ENCODE assay signal across 9 cellular contexts in the genomic region with DNA sequence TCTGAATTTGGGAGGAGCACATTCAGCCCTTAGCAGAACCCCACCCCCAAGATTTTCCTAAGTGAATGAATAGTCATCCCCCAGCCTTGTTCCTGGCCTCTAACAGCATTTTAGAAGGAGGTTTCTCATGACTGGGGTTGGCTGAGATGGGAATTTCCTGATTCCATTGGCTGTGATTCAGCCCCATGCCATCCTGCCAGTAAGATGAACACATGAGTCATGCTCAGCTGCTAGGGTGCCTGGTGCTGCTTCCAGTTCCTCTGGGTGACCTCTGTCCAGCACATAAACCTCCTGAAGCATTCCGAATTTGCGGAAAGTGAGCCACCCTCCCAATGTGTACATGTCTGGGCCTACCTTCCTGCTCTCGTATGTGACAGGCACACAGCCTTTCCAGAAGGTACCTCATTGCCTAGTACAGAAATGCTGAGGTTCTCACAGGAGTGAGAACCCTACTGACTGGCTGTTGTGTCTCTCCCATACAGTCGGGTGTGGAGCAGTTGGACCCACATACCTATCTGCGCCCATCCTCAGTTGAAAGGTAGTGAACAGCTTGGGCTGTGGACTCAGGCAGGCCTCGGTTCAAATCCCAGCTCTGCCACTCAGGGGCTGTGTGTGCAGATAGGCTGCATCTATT.
DNase-seq lines count a peak whose midpoint lies in the region; ATAC-seq and TF ChIP-seq lines count a peak whose summit lies in the region.
"Had no signal": no experiment of that assay in that cellular context is flagged by ENCODE, and none has a peak within 500 bp of the region (broad histone marks: within the 10 kb centered on the region; RNA-seq: fewer than 3 reads in every experiment).

No MANE protein-coding gene starts in this region.

- intact Hi-C loops in activated naive CD4-positive, alpha-beta T cell treated with anti-CD3 and anti-CD28 coated beads for 36 hours (cut with micrococcal nuclease), result loop anchor here (5.0 to 10.0 kb wide), 3 partner anchors 70 to 190 kb away; no protein-coding TSS in a partner anchor
- intact Hi-C loops in natural killer cell (cut with micrococcal nuclease), result no loop called here

- no peak overlapping the region for H3K27ac Mint-ChIP-seq in activated naive CD4-positive, alpha-beta T cell treated with anti-CD3 and anti-CD28 coated beads for 36 hours
- H3K27ac Mint-ChIP-seq in natural killer cell, result no peak overlapping the region

- CTCF ChIA-PET in HEK293 (lab: Yijun Ruan, JAX), result interaction anchor here (0.5 to 0.8 kb wide), 3 partner anchors 28 to 793 kb away, joined by 3 read pairs; no protein-coding TSS in a partner anchor
- CTCF ChIA-PET in activated naive CD4-positive, alpha-beta T cell treated with anti-CD3 and anti-CD28 coated beads for 36 hours (lab: Charles Lee), result interaction anchor here (1.2 kb wide), 1 partner anchor 56 kb away, joined by 4 read pairs; no protein-coding TSS in a partner anchor

- H2AFZ ChIP-seq in Karpas-422 (ENCODE audit: low read length), result no peak overlapping the region

- no peaks in the 10 kb centered on the region for H3K79me2 ChIP-seq in Karpas-422 (ENCODE audit: low read length)

- H3K36me3 Mint-ChIP-seq in activated naive CD4-positive, alpha-beta T cell treated with anti-CD3 and anti-CD28 coated beads for 36 hours (ENCODE audit: low read depth), result no peaks in the 10 kb centered on the region
- no peaks in the 10 kb centered on the region for H3K36me3 Mint-ChIP-seq in natural killer cell

- H3K9me3 Mint-ChIP-seq in activated naive CD4-positive, alpha-beta T cell treated with anti-CD3 and anti-CD28 coated beads for 36 hours, result no peaks in the 10 kb centered on the region
- no peaks in the 10 kb centered on the region for H3K9me3 Mint-ChIP-seq in natural killer cell

- H3K9me3 ChIP-seq in HEK293 (ENCODE audit: control insufficient read depth, insufficient read depth, low read depth, low read length), result no peaks in the 10 kb centered on the region
- H3K9me3 ChIP-seq in adipocyte (ENCODE audit: control insufficient read depth, low read length), result peaks cover 4% of the 10 kb centered on the region
- H3K9me3 ChIP-seq in Karpas-422 (ENCODE audit: low read length), result no peaks in the 10 kb centered on the region

- POLR2A ChIA-PET in HEK293 (lab: Yijun Ruan, JAX), result no interaction called here

- no peaks in the 10 kb centered on the region for H3K27me3 Mint-ChIP-seq in activated naive CD4-positive, alpha-beta T cell treated with anti-CD3 and anti-CD28 coated beads for 36 hours (ENCODE audit: low read depth)
- H3K27me3 Mint-ChIP-seq in natural killer cell (ENCODE audit: low read depth in 2 of 2), result no peaks in the 10 kb centered on the region

- no peak overlapping the region for H3K4me2 ChIP-seq in Karpas-422 (ENCODE audit: low read depth, low read length, poor library complexity, severe bottlenecking)

- no peaks in the 10 kb centered on the region for H3K9me2 ChIP-seq in Karpas-422 (replicated peaks; ENCODE audit: insufficient read depth, low read length)

- H3K4me1 ChIP-seq in HEK293 (ENCODE audit: control insufficient read depth, insufficient read depth, low read length), result 0 out of 2 replicates have a peak, but pooled peaks cover 1% of the 10 kb centered on the region
- H3K4me1 ChIP-seq in adipocyte (ENCODE audit: control insufficient read depth, insufficient read depth, low read length), result peaks cover 6% of the 10 kb centered on the region
- no peaks in the 10 kb centered on the region for H3K4me1 ChIP-seq in Karpas-422 (ENCODE audit: low read length)

- no peaks in the 10 kb centered on the region for H4K20me1 ChIP-seq in Karpas-422 (ENCODE audit: insufficient read depth, low read depth, low read length)

- H3K27me3 ChIP-seq in adipocyte (replicated peaks; ENCODE audit: control insufficient read depth, insufficient read depth, low read length) (peaks cover 5% of the 10 kb centered on the region), Karpas-422 (ENCODE audit: low read length) (no peaks in the 10 kb centered on the region)

- H3K27ac ChIP-seq in HEK293 (ENCODE audit: extremely low read depth, low read depth, low read length) (no peak overlapping the region), Karpas-422 (ENCODE audit: low read length) (no peak overlapping the region)

- ATAC-seq in HG03439 (IDR thresholded peaks at IDR 0.05; ENCODE audit: unreplicated experiment) (no peak), natural killer cell (no peak)

- DNase-seq in adipocyte (ENCODE audit: low read depth), result peak; percentile 94
- DNase-seq in glomerular visceral epithelial cell (ENCODE audit: extremely low spot score), result peak; percentile 87
- peak; percentile 90 for DNase-seq in skeletal muscle cell (ENCODE audit: low read depth)
- DNase-seq in activated naive CD4-positive, alpha-beta T cell treated with anti-CD3 and anti-CD28 coated beads for 36 hours, result no peak
- DNase-seq in Karpas-422, result no peak
- DNase-seq in natural killer cell, result no peak
- DNase-seq: stimulated activated CD4-positive, alpha-beta T cell treated with anti-CD3 and anti-CD28 coated beads, Interleukin-1b, Interleukin-23, amount 100 ng/mL, for 48 hours had no signal

- H3K9ac ChIP-seq in adipocyte (ENCODE audit: low read length), result no peak overlapping the region
- H3K9ac ChIP-seq in Karpas-422 (ENCODE audit: low read length), result no peak overlapping the region

- TF ChIP-seq CTCF in HEK293 (tag by site-specific recombination; IDR thresholded peaks at IDR 0.05) (no peak), natural killer cell (IDR thresholded peaks at IDR 0.05) (no peak)

- no peak overlapping the region for H3K4me3 Mint-ChIP-seq in activated naive CD4-positive, alpha-beta T cell treated with anti-CD3 and anti-CD28 coated beads for 36 hours
- H3K4me3 Mint-ChIP-seq in natural killer cell, result no peak overlapping the region

- peaks cover 17% of the 10 kb centered on the region for H3K4me1 Mint-ChIP-seq in activated naive CD4-positive, alpha-beta T cell treated with anti-CD3 and anti-CD28 coated beads for 36 hours (ENCODE audit: low read depth)
- peaks cover 56 to 67% of the 10 kb centered on the region in 2 donors for H3K4me1 Mint-ChIP-seq in natural killer cell

- H3K4me3 ChIP-seq in HEK293 (ENCODE audit: low read depth, low read length), result no peak overlapping the region
- H3K4me3 ChIP-seq in adipocyte (ENCODE audit: low read length), result no peak overlapping the region
- no peak overlapping the region for H3K4me3 ChIP-seq in skeletal muscle cell (ENCODE audit: low read depth, low read length)
- H3K4me3 ChIP-seq in Karpas-422 (ENCODE audit: low read length), result no peak overlapping the region

- H3K36me3 ChIP-seq in HEK293 (ENCODE audit: control insufficient read depth in 2 of 2, insufficient read depth in 1 of 2, low read length in 2 of 2) (no peaks in the 10 kb centered on the region), adipocyte (ENCODE audit: control insufficient read depth, insufficient read depth, low read length, severe bottlenecking) (no peaks in the 10 kb centered on the region), Karpas-422 (ENCODE audit: insufficient read depth, low read length) (no peaks in the 10 kb centered on the region)

TF ChIP-seq in HEK293, 187 proteins besides CTCF, POLR2A, EP300 and RAD21:
- TF ChIP-seq, protein P1, sequence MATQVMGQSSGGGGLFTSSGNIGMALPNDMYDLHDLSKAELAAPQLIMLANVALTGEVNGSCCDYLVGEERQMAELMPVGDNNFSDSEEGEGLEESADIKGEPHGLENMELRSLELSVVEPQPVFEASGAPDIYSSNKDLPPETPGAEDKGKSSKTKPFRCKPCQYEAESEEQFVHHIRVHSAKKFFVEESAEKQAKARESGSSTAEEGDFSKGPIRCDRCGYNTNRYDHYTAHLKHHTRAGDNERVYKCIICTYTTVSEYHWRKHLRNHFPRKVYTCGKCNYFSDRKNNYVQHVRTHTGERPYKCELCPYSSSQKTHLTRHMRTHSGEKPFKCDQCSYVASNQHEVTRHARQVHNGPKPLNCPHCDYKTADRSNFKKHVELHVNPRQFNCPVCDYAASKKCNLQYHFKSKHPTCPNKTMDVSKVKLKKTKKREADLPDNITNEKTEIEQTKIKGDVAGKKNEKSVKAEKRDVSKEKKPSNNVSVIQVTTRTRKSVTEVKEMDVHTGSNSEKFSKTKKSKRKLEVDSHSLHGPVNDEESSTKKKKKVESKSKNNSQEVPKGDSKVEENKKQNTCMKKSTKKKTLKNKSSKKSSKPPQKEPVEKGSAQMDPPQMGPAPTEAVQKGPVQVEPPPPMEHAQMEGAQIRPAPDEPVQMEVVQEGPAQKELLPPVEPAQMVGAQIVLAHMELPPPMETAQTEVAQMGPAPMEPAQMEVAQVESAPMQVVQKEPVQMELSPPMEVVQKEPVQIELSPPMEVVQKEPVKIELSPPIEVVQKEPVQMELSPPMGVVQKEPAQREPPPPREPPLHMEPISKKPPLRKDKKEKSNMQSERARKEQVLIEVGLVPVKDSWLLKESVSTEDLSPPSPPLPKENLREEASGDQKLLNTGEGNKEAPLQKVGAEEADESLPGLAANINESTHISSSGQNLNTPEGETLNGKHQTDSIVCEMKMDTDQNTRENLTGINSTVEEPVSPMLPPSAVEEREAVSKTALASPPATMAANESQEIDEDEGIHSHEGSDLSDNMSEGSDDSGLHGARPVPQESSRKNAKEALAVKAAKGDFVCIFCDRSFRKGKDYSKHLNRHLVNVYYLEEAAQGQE (tag by site-specific recombination; IDR thresholded peaks at IDR 0.05), result peak; percentile 92
- TF ChIP-seq ZNF174 (tag by site-specific recombination; IDR thresholded peaks at IDR 0.05), result no peak
TF ChIP-seq in HEK293: peak in this region for 1.

Comparison
In these comparisons a context has a peak if more than half of its experiments do, and no peak if none do; other contexts are left out.
1. DNase-seq: peak in adipocyte (single experiment), glomerular visceral epithelial cell (single experiment) and skeletal muscle cell (single experiment); none in activated naive CD4-positive, alpha-beta T cell treated with anti-CD3 and anti-CD28 coated beads for 36 hours (single experiment), Karpas-422 (single experiment) and natural killer cell (single experiment).